8 cellular contexts compared by ENCODE assay signal in the genomic region with DNA sequence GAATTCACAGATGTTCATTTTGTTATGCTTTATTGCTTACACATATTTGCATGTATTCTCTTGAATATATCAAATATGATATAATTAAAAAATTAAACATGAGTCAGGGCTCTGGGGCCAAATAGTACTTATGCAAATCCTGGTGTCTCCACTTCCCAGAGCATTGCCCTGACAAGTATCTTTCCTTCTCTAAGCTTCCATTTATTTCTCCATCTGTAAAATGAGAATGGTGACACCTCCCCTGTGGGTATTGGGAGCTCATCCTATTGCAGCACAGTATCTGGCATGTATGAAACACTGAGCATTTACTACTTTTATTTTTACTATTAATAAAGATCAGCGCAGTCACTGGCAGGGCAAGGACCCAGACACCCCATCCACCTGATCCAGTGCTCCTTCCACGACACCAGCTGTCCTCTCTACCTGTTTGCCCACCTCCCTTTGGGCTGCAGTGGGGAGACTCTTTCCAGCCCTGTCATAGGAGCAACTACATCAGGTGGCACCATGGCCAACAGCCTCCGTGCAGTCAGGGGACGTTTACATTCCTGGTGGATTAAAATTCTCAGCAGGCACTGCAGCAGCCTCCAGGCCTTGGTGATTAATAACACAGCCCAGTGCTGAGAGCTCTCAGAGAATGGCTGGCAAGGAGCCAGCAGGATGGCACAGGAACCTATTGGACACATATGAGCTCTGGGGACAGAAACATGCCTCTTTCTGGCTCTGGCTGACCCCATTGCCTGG.
DNase-seq lines count a peak whose midpoint lies in the region; ATAC-seq and TF ChIP-seq lines count a peak whose summit lies in the region.

No MANE protein-coding gene starts in this region.

- H3K4me3 ChIP-seq in right atrium auricular region: no peak overlapping the region
- no peak overlapping the region for H3K4me3 ChIP-seq in thyroid gland (replicated peaks in 1 of 3)

- intact Hi-C loops in Right ventricle myocardium superior (cut with DNase I): no loop called here
- intact Hi-C loops in thyroid gland (cut with DNase I): no loop called here

- H3K36me3 ChIP-seq in right atrium auricular region (no peaks in the 10 kb centered on the region), thyroid gland (no peaks in the 10 kb centered on the region)

- H3K27me3 ChIP-seq in right atrium auricular region: no peaks in the 10 kb centered on the region
- no peaks in the 10 kb centered on the region for H3K27me3 ChIP-seq in thyroid gland

- DNase-seq in Right ventricle myocardium superior: no peak
- no peak for DNase-seq in right atrium auricular region (ENCODE audit: low spot score)
- peak; percentile 87 for DNase-seq in RPMI7951 (ENCODE audit: low read depth)
- peak; percentile 35 for DNase-seq in foreskin melanocyte
- peak; percentile 75 for DNase-seq in thyroid gland

- whole genome bisulfite sequencing in thyroid gland, 2 donors: 56 to 59% methylated on average over 4 of the region's 4 CpGs

- H3K4me1 ChIP-seq in right atrium auricular region (peaks cover 0 to 6% of the 10 kb centered on the region in 2 donors), thyroid gland (no peaks in the 10 kb centered on the region)

- TF ChIP-seq POLR2A in thyroid gland (IDR thresholded peaks at IDR 0.05): no peak

- peaks cover 0 to 5% of the 10 kb centered on the region in 2 donors for H3K9me3 ChIP-seq in right atrium auricular region
- no peaks in the 10 kb centered on the region for H3K9me3 ChIP-seq in thyroid gland

- ATAC-seq in Right ventricle myocardium superior (ENCODE audit: poor library complexity) (peak; percentile 57), HG03159 (IDR thresholded peaks at IDR 0.05; ENCODE audit: unreplicated experiment) (no peak), HG02885 (IDR thresholded peaks at IDR 0.05; ENCODE audit: poor library complexity, unreplicated experiment) (no peak), HG03521 (IDR thresholded peaks at IDR 0.05; ENCODE audit: unreplicated experiment) (no peak)

- H3K27ac ChIP-seq in right atrium auricular region (no peak overlapping the region), thyroid gland (no peak overlapping the region)

- no peak for TF ChIP-seq CTCF in right atrium auricular region (IDR thresholded peaks at IDR 0.05)
- TF ChIP-seq CTCF in thyroid gland (IDR thresholded peaks at IDR 0.05): no peak

Comparison
In these comparisons a context has a peak if more than half of its experiments do, and no peak if none do; other contexts are left out.
1. DNase-seq: peak in RPMI7951 (single experiment), foreskin melanocyte (single experiment) and thyroid gland (2 of 2); none in Right ventricle myocardium superior (single experiment) and right atrium auricular region (single experiment).